ENCODE assay signal across 9 cellular contexts in the genomic region with DNA sequence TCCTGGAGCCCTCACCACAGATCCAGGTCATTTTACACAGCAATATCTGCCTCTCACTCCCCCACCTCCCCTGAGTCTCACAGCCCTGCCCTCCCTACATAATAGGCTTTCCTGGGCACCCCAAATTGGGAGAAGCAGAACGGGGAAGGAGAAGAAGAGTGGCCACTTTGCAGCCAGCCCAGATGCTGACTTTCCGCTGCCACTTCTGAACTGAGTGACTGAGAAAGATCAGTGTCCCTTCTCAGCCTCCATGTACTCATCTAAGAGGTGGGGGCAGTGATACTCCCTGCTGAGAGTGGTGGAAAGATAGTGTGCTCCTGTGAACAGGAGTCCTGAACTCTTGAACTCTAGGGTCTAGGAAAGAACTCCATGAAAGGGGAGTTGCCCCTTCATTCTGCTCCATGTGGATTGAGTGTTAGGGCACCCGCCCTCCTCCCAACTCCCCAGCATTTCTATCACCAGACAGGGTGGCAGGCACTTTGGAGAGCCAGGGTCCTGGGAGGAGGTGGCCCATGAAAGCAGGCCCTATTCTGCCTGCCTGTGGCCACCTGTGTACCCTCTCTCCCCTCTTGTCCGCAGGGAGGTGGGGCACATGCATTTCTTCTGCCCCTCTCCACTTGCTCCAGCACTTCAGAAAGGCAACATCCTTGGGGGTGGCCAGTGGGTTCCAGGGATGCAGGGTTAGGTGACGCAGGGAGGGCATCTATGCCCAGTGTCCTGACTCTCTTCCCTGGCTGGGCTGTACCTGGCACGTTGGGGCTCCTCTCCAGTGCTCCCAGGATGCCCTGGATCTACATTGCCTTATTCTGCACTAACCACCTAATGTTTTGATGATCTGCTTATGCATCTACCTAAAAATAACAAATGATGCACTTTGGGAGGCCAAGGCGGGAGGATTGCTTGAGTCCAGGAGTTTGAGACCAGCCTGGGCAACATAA. TPM values are rescaled to one million over a fixed set of nuclear protein-coding genes. Genes with fewer than 3 reads are reported as not detected.
DNase-seq lines count a peak whose midpoint lies in the region; ATAC-seq, FAIRE-seq and TF ChIP-seq lines count a peak whose summit lies in the region.
"Had no signal": no experiment of that assay in that cellular context is flagged by ENCODE, and none has a peak within 500 bp of the region (broad histone marks: within the 10 kb centered on the region; RNA-seq: fewer than 3 reads in every experiment).

No MANE protein-coding gene starts in this region.

- no peak for ATAC-seq in activated CD8-positive, alpha-beta memory T cell treated with anti-CD3 and anti-CD28 coated beads, Interleukin-2, amount 10 ng/mL, durations not matched to agents 7 days and 5 days
- ATAC-seq in effector memory CD8-positive, alpha-beta T cell (replicated peaks): peak; percentile 0
- ATAC-seq in stimulated activated memory B cell treated with anti-CD40 and anti-IgM and Interleukin-4, amounts not matched to agents 10 μg/mL and 1 μg/mL and 100 μg/mL, for 72 hours: no peak
- no peak for ATAC-seq in GM18502 (IDR thresholded peaks at IDR 0.05; ENCODE audit: poor library complexity, unreplicated experiment)

- H3K4me1 Mint-ChIP-seq in activated CD8-positive, alpha-beta memory T cell treated with anti-CD3 and anti-CD28 coated beads, Interleukin-2, amount 10 ng/mL, durations not matched to agents 7 days and 5 days: peaks cover 29% of the 10 kb centered on the region
- peaks cover 15 to 28% of the 10 kb centered on the region in 2 donors for H3K4me1 Mint-ChIP-seq in effector memory CD8-positive, alpha-beta T cell (ENCODE audit: low read depth in 2 of 2)
- peaks cover 28% of the 10 kb centered on the region for H3K4me1 Mint-ChIP-seq in stimulated activated memory B cell treated with anti-CD40 and anti-IgM and Interleukin-4, amounts not matched to agents 10 μg/mL and 1 μg/mL and 100 μg/mL, for 72 hours

- H3K4me3 Mint-ChIP-seq in activated CD8-positive, alpha-beta memory T cell treated with anti-CD3 and anti-CD28 coated beads, Interleukin-2, amount 10 ng/mL, durations not matched to agents 7 days and 5 days: no peak overlapping the region
- peak overlapping the region; percentile 26 to 75 for H3K4me3 Mint-ChIP-seq in effector memory CD8-positive, alpha-beta T cell
- H3K4me3 Mint-ChIP-seq in stimulated activated memory B cell treated with anti-CD40 and anti-IgM and Interleukin-4, amounts not matched to agents 10 μg/mL and 1 μg/mL and 100 μg/mL, for 72 hours: no peak overlapping the region
- H3K4me3 Mint-ChIP-seq: mesothelial cell of epicardium had no signal

- CTCF ChIA-PET in activated CD8-positive, alpha-beta memory T cell treated with anti-CD3 and anti-CD28 coated beads, Interleukin-2, amount 10 ng/mL, durations not matched to agents 7 days and 5 days (lab: Charles Lee): interaction anchor here (1.2 to 5.8 kb wide), 9 partner anchors 17 to 353 kb away, joined by 3 to 67 read pairs (median 7); a partner anchor contains a TSS
- CTCF ChIA-PET in RWPE1 (lab: Yijun Ruan, JAX): interaction anchor here (1.5 to 1.6 kb wide), 2 partner anchors 49 to 59 kb away, joined by 4 to 8 read pairs; no protein-coding TSS in a partner anchor

- peaks cover 2% of the 10 kb centered on the region for H3K36me3 Mint-ChIP-seq in activated CD8-positive, alpha-beta memory T cell treated with anti-CD3 and anti-CD28 coated beads, Interleukin-2, amount 10 ng/mL, durations not matched to agents 7 days and 5 days
- peaks cover 15% of the 10 kb centered on the region for H3K36me3 Mint-ChIP-seq in effector memory CD8-positive, alpha-beta T cell (ENCODE audit: insufficient read depth)
- peaks cover 7% of the 10 kb centered on the region for H3K36me3 Mint-ChIP-seq in stimulated activated memory B cell treated with anti-CD40 and anti-IgM and Interleukin-4, amounts not matched to agents 10 μg/mL and 1 μg/mL and 100 μg/mL, for 72 hours
- H3K36me3 Mint-ChIP-seq: mesothelial cell of epicardium had no signal

- H3K27ac Mint-ChIP-seq in activated CD8-positive, alpha-beta memory T cell treated with anti-CD3 and anti-CD28 coated beads, Interleukin-2, amount 10 ng/mL, durations not matched to agents 7 days and 5 days: peak overlapping the region; percentile 73
- peak overlapping the region; percentile 47 to 89 for H3K27ac Mint-ChIP-seq in effector memory CD8-positive, alpha-beta T cell
- peak overlapping the region; percentile 61 for H3K27ac Mint-ChIP-seq in stimulated activated memory B cell treated with anti-CD40 and anti-IgM and Interleukin-4, amounts not matched to agents 10 μg/mL and 1 μg/mL and 100 μg/mL, for 72 hours
- H3K27ac Mint-ChIP-seq: mesothelial cell of epicardium had no signal

- no peak for FAIRE-seq in H54 (lab: Jason Lieb, UNC)

- no peak for TF ChIP-seq CTCF in RWPE1 (conservative IDR thresholded peaks at IDR 0.05; ENCODE audit: low read depth)

- POLR2A ChIA-PET in RWPE1 (lab: Yijun Ruan, JAX; ENCODE audit: low non-redundant PET): interaction anchor here (0.8 to 1.2 kb wide), 4 partner anchors 10 to 47 kb away, joined by 3 to 5 read pairs (median 4); a partner anchor contains a TSS

- TF ChIP-seq POLR2A in H54 (IDR thresholded peaks at IDR 0.05; ENCODE audit: low read depth, low read length): no peak

- no peak for DNase-seq in activated CD8-positive, alpha-beta memory T cell treated with anti-CD3 and anti-CD28 coated beads, Interleukin-2, amount 10 ng/mL, durations not matched to agents 7 days and 5 days
- DNase-seq in activated CD8-positive, alpha-beta memory T cell treated with anti-CD3 and anti-CD28 coated beads, Interleukin-2, amount 50 U/mL, for 48 hours: no peak
- no peak for DNase-seq in RWPE1 (ENCODE audit: low spot score)
- DNase-seq in effector memory CD8-positive, alpha-beta T cell: no peak
- DNase-seq in H54 (ENCODE audit: insufficient read length, low spot score): no peak
- no peak for DNase-seq in HCEC 1CT

- peak overlapping the region; percentile 83 for H3K27ac ChIP-seq in RWPE1

- peaks cover 2% of the 10 kb centered on the region for H3K9me3 Mint-ChIP-seq in activated CD8-positive, alpha-beta memory T cell treated with anti-CD3 and anti-CD28 coated beads, Interleukin-2, amount 10 ng/mL, durations not matched to agents 7 days and 5 days (ENCODE audit: low read depth)
- H3K9me3 Mint-ChIP-seq in effector memory CD8-positive, alpha-beta T cell: peaks cover 0 to 2% of the 10 kb centered on the region in 2 donors
- H3K9me3 Mint-ChIP-seq in stimulated activated memory B cell treated with anti-CD40 and anti-IgM and Interleukin-4, amounts not matched to agents 10 μg/mL and 1 μg/mL and 100 μg/mL, for 72 hours: peaks cover 3% of the 10 kb centered on the region

- peaks cover 19% of the 10 kb centered on the region for H3K27me3 Mint-ChIP-seq in activated CD8-positive, alpha-beta memory T cell treated with anti-CD3 and anti-CD28 coated beads, Interleukin-2, amount 10 ng/mL, durations not matched to agents 7 days and 5 days
- no peaks in the 10 kb centered on the region for H3K27me3 Mint-ChIP-seq in effector memory CD8-positive, alpha-beta T cell
- H3K27me3 Mint-ChIP-seq in stimulated activated memory B cell treated with anti-CD40 and anti-IgM and Interleukin-4, amounts not matched to agents 10 μg/mL and 1 μg/mL and 100 μg/mL, for 72 hours: no peaks in the 10 kb centered on the region

RNA-seq across cellular contexts. Expression of a gene that starts 38.3 kb away (rescaled TPM):
- total RNA-seq in activated CD8-positive, alpha-beta memory T cell treated with anti-CD3 and anti-CD28 coated beads, Interleukin-2, amount 10 ng/mL, durations not matched to agents 7 days and 5 days: 10 to 100 TPM; 41.0 to 47.4 TPM

RNA-seq across cellular contexts. Expression of a gene that starts 44.1 kb away (rescaled TPM):
- 10 to 100 TPM; 27.8 to 29.0 TPM for total RNA-seq in activated CD8-positive, alpha-beta memory T cell treated with anti-CD3 and anti-CD28 coated beads, Interleukin-2, amount 10 ng/mL, durations not matched to agents 7 days and 5 days

Comparison
In these comparisons a context has a peak if more than half of its experiments do, and no peak if none do; other contexts are left out.
1. H3K4me3 Mint-ChIP-seq: peak in effector memory CD8-positive, alpha-beta T cell (2 of 2); none in activated CD8-positive, alpha-beta memory T cell treated with anti-CD3 and anti-CD28 coated beads, Interleukin-2, amount 10 ng/mL, durations not matched to agents 7 days and 5 days (single experiment) and stimulated activated memory B cell treated with anti-CD40 and anti-IgM and Interleukin-4, amounts not matched to agents 10 μg/mL and 1 μg/mL and 100 μg/mL, for 72 hours (single experiment).
2. Peak in every context shown above with its lines, with median percentiles within 50 percentile points of each other: H3K27ac Mint-ChIP-seq.